Comparison of ENCODE assay signal across 1 cellular context in the genomic region with DNA sequence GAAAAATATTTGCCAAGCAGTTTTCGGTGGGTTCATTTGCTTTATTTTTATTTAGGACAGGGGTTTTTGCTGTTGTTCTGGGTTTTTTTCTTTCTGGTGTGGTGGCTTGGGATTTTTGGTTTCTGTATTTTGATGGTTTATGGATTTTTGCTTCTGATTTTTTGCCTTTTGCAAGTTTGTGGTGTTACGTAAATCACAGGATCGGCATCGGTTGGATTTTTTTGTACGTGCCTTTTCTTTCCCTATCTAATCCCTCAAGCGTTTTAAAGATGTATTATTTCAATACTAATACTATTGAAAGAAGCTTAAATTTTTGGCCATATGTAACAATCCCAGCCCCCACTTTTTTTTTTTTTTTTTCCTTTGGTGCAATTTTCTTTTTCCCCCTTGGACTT.
A peak's percentile ranks its signal among the peaks of the same experiment; 100 is the strongest.
TF ChIP-seq lines count a peak whose summit lies in the region.

No MANE protein-coding gene starts in this region.

TF ChIP-seq in GM12878, 131 proteins besides CTCF, POLR2A, EP300 and RAD21:
- no peak for TF ChIP-seq SIX5 (IDR thresholded peaks at IDR 0.05; ENCODE audit: low read depth, low read length, severe bottlenecking)
- no peak for TF ChIP-seq CEBPB (IDR thresholded peaks at IDR 0.05; ENCODE audit: borderline replicate concordance in 1 of 2, low read depth in 2 of 2, low read length in 2 of 2)
- no peak for TF ChIP-seq LARP7 (IDR thresholded peaks at IDR 0.05)
- 0 out of 2 replicates have a peak, but pooled peaks have one; percentile 11 for TF ChIP-seq BMI1 (IDR thresholded peaks at IDR 0.05; ENCODE audit: borderline replicate concordance)
TF ChIP-seq in GM12878: peak in this region for 1.
